Comparison of ENCODE assay signal across 24 cellular contexts in the genomic region with DNA sequence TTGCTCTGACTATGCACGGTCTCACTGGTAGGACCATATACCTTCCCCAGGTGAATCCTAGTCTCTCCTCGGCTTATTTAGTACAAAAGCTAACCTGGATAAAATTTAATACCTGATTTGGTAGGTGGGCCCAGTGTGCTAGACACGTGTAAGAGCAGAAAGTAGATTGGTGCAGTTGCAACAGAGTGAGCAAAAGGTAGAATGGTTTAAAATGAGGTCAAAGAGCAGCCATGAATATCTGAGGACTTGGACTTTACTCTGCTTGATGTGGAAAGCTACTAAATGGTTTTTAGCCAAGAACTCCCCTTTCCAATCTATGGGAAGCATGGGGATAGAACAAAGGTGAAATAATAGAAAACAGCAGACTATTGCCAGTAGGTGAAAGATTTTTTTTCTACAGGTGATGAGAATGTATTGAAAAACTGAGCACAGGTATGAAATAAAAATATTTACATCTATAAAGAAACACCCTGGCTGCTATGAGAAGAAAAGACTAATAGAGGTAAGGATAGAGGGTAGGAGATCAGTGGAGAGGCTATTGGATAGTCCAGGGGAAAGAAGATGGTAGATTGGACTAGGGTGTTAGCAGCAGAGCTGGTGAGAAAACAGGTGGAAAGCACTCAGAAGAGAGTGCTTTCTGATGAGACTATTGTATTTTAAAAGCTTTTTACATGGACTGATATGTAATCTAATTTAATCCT.
DNase-seq lines count a peak whose midpoint lies in the region; ATAC-seq, FAIRE-seq and TF ChIP-seq lines count a peak whose summit lies in the region.
"Had no signal": no experiment of that assay in that cellular context is flagged by ENCODE, and none has a peak within 500 bp of the region (broad histone marks: within the 10 kb centered on the region; RNA-seq: fewer than 3 reads in every experiment).

No MANE protein-coding gene starts in this region.

- H3K9me3 ChIP-seq in PC-3 (ENCODE audit: low read length) (no peaks in the 10 kb centered on the region), liver (ENCODE audit: control insufficient read depth in 4 of 4, low read length in 3 of 4) (no peaks in the 10 kb centered on the region), small intestine (ENCODE audit: control insufficient read depth, low read depth) (no peaks in the 10 kb centered on the region)
- H3K9me3 ChIP-seq: A549, BE2C had no signal

- TF ChIP-seq CTCF in PC-3 (conservative IDR thresholded peaks at IDR 0.05; ENCODE audit: low read depth, low read length): no peak
- no peak for TF ChIP-seq CTCF in liver (IDR thresholded peaks at IDR 0.05; ENCODE audit: low read depth, low read length, missing input control)

- peaks cover 25% of the 10 kb centered on the region for H3K27me3 Mint-ChIP-seq in activated T-helper 17 cell treated with anti-CD3 and anti-CD28 coated beads, Interleukin-2, amount 50 U/mL, for 72 hours

- ATAC-seq in PC-3 (no peak), left colon (peak; percentile 58)
- ATAC-seq in activated T-helper 17 cell treated with anti-CD3 and anti-CD28 coated beads, Interleukin-2, amount 50 U/mL, for 72 hours (replicated peaks): no peak
- ATAC-seq: A549 had no signal

- H3K4me1 ChIP-seq in PC-3 (ENCODE audit: insufficient read depth, low read length) (peaks cover 51% of the 10 kb centered on the region), liver (ENCODE audit: control insufficient read depth in 4 of 4, insufficient read depth in 4 of 4, low read length in 3 of 4) (peaks cover 4 to 28% (median 13%) of the 10 kb centered on the region in 4 donors), small intestine (ENCODE audit: control insufficient read depth in 2 of 2, insufficient read depth in 1 of 2, low read depth in 1 of 2, low read length in 1 of 2) (peaks cover 0 to 3% of the 10 kb centered on the region in 2 donors)
- H3K4me1 ChIP-seq: A549; BE2C; BLaER1 treated with 17β-estradiol and CSF1 and Interleukin-3, amounts not matched to agents 10 nM and 100 nM had no signal

- H3K4me2 ChIP-seq in PC-3 (ENCODE audit: low read length): 0 out of 2 replicates have a peak overlapping the region, but pooled peaks have one; percentile 4
- H3K4me2 ChIP-seq: A549; BLaER1 treated with 17β-estradiol and CSF1 and Interleukin-3, amounts not matched to agents 10 nM and 100 nM had no signal

- DNase-seq in PC-3 (no peak), left colon (no peak), small intestine (peak; percentile 73), SKM-1 treated with dmso at 0.1 percent for 144 hours (lab: John Stamatoyannopoulos, UW; ENCODE audit: unreplicated experiment) (no peak), NCI-H524 treated with DMSO at 0.1 percent for 48 hours (lab: John Stamatoyannopoulos, UW) (no peak)
- DNase-seq: 8988T; ACHN; AML-193; BE2C; CD4-positive, alpha-beta T cell; CD8-positive, alpha-beta memory T cell; DMS53; DMS79 treated with DMSO at 0.1 percent for 48 hours; GF-D8; H7; HCEC 1CT had no signal

- BruUV-seq in PC-3 (replicated peaks; lab: Mats Ljungman, UMichigan): no TSS peak

- no peaks in the 10 kb centered on the region for H3K79me2 ChIP-seq in PC-3 (ENCODE audit: low read length)

- TF ChIP-seq RAD21 in liver (IDR thresholded peaks at IDR 0.05): peak; percentile 38 to 46

- no peaks in the 10 kb centered on the region for H3K9me3 Mint-ChIP-seq in activated T-helper 17 cell treated with anti-CD3 and anti-CD28 coated beads, Interleukin-2, amount 50 U/mL, for 72 hours
- H3K9me3 Mint-ChIP-seq: CD4-positive, alpha-beta T cell; CD8-positive, alpha-beta memory T cell had no signal

- H4K20me1 ChIP-seq in PC-3 (ENCODE audit: low read length): no peaks in the 10 kb centered on the region
- H4K20me1 ChIP-seq: BLaER1 treated with 17β-estradiol and CSF1 and Interleukin-3, amounts not matched to agents 10 nM and 100 nM had no signal

- H3K27me3 ChIP-seq in PC-3 (ENCODE audit: low read length) (no peaks in the 10 kb centered on the region), liver (ENCODE audit: control insufficient read depth in 4 of 4, insufficient read depth in 4 of 4, low read length in 3 of 4) (no peaks in the 10 kb centered on the region), small intestine (ENCODE audit: control insufficient read depth in 2 of 2, insufficient read depth in 2 of 2, low read length in 2 of 2) (no peaks in the 10 kb centered on the region)
- H3K27me3 ChIP-seq: BLaER1 treated with 17β-estradiol and CSF1 and Interleukin-3, amounts not matched to agents 10 nM and 100 nM had no signal

- H3K4me3 ChIP-seq in PC-3 (ENCODE audit: low read length): no peak overlapping the region
- no peak overlapping the region for H3K4me3 ChIP-seq in liver (ENCODE audit: low read depth in 1 of 3, low read length in 3 of 3)
- H3K4me3 ChIP-seq in small intestine (ENCODE audit: low read depth in 1 of 2, low read length in 2 of 2): no peak overlapping the region
- H3K4me3 ChIP-seq: A549; BLaER1 treated with 17β-estradiol and CSF1 and Interleukin-3, amounts not matched to agents 10 nM and 100 nM had no signal

- intact Hi-C loops in PC-3 (cut with micrococcal nuclease): no loop called here
- intact Hi-C loops in left colon (cut with DNase I, micrococcal nuclease): no loop called here

- H3F3A ChIP-seq in PC-3 (ENCODE audit: low read length, unreplicated experiment): peaks cover 4% of the 10 kb centered on the region

- no peaks in the 10 kb centered on the region for H3K4me1 Mint-ChIP-seq in activated T-helper 17 cell treated with anti-CD3 and anti-CD28 coated beads, Interleukin-2, amount 50 U/mL, for 72 hours
- H3K4me1 Mint-ChIP-seq: CD14-positive monocyte; CD8-positive, alpha-beta memory T cell had no signal

- CTCF ChIA-PET in PC-3 (lab: Charles Lee): no interaction called here

- no peak overlapping the region for H3K27ac Mint-ChIP-seq in activated T-helper 17 cell treated with anti-CD3 and anti-CD28 coated beads, Interleukin-2, amount 50 U/mL, for 72 hours
- H3K27ac Mint-ChIP-seq: CD4-positive, alpha-beta T cell; CD8-positive, alpha-beta memory T cell had no signal

- WGBS in liver: 28% methylated on average over 3 of the region's 3 CpGs
- WGBS in small intestine, 3 donors: 25 to 52% (median 33%) methylated on average over 3 of the region's 3 CpGs

- no peak for FAIRE-seq in small intestine (lab: Jason Lieb, UNC)
- FAIRE-seq: A549, D721Med, GM12891, H1 had no signal

- no peaks in the 10 kb centered on the region for H3K9me2 ChIP-seq in PC-3 (replicated peaks; ENCODE audit: low read length)

- H2AFZ ChIP-seq in PC-3 (ENCODE audit: low read length): no peak overlapping the region

- H3K9ac ChIP-seq in PC-3 (ENCODE audit: low read length) (no peak overlapping the region), liver (ENCODE audit: low read depth in 1 of 2, low read length in 2 of 2) (peak overlapping the region in 1 of 2 donors; percentile 8)
- H3K9ac ChIP-seq: BLaER1 treated with 17β-estradiol and CSF1 and Interleukin-3, amounts not matched to agents 10 nM and 100 nM had no signal

- H3K36me3 ChIP-seq in PC-3 (ENCODE audit: low read depth, low read length) (no peaks in the 10 kb centered on the region), liver (ENCODE audit: control insufficient read depth in 4 of 4, insufficient read depth in 3 of 4, low read depth in 1 of 4, low read length in 3 of 4) (no peaks in the 10 kb centered on the region), small intestine (ENCODE audit: control insufficient read depth in 2 of 2, insufficient read depth in 2 of 2, low read length in 2 of 2) (no peaks in the 10 kb centered on the region)
- H3K36me3 ChIP-seq: BE2C; BLaER1 treated with 17β-estradiol and CSF1 and Interleukin-3, amounts not matched to agents 10 nM and 100 nM had no signal

- no peak overlapping the region for H3K4me3 Mint-ChIP-seq in activated T-helper 17 cell treated with anti-CD3 and anti-CD28 coated beads, Interleukin-2, amount 50 U/mL, for 72 hours
- H3K4me3 Mint-ChIP-seq: CD14-positive monocyte; CD4-positive, alpha-beta T cell; CD8-positive, alpha-beta memory T cell had no signal

- H3K27ac ChIP-seq in PC-3 (ENCODE audit: low read length) (peak overlapping the region; percentile 12; the same call in 1 of the 2 replicates), liver (ENCODE audit: low read depth in 1 of 2, low read length in 2 of 2) (peak overlapping the region; percentile 76 to 81), small intestine (ENCODE audit: low read depth in 1 of 2, low read length in 1 of 2) (no peak overlapping the region)
- H3K27ac ChIP-seq: A549; BLaER1 treated with 17β-estradiol and CSF1 and Interleukin-3, amounts not matched to agents 10 nM and 100 nM had no signal

- POLR2A ChIA-PET in PC-3 (lab: Charles Lee; ENCODE audit: unreplicated experiment): no interaction called here

- H3K36me3 Mint-ChIP-seq in activated T-helper 17 cell treated with anti-CD3 and anti-CD28 coated beads, Interleukin-2, amount 50 U/mL, for 72 hours (ENCODE audit: low read depth): no peaks in the 10 kb centered on the region
- H3K36me3 Mint-ChIP-seq: CD14-positive monocyte had no signal

TF ChIP-seq in liver, 16 proteins besides CTCF, POLR2A, EP300 and RAD21 (continues in another document):
- TF ChIP-seq FOXA1 (IDR thresholded peaks at IDR 0.05) (peak; percentile 33), YY1 (IDR thresholded peaks at IDR 0.05) (peak; percentile 89), TAF1 (conservative IDR thresholded peaks at IDR 0.05) (no peak)
- TF ChIP-seq, protein P1, sequence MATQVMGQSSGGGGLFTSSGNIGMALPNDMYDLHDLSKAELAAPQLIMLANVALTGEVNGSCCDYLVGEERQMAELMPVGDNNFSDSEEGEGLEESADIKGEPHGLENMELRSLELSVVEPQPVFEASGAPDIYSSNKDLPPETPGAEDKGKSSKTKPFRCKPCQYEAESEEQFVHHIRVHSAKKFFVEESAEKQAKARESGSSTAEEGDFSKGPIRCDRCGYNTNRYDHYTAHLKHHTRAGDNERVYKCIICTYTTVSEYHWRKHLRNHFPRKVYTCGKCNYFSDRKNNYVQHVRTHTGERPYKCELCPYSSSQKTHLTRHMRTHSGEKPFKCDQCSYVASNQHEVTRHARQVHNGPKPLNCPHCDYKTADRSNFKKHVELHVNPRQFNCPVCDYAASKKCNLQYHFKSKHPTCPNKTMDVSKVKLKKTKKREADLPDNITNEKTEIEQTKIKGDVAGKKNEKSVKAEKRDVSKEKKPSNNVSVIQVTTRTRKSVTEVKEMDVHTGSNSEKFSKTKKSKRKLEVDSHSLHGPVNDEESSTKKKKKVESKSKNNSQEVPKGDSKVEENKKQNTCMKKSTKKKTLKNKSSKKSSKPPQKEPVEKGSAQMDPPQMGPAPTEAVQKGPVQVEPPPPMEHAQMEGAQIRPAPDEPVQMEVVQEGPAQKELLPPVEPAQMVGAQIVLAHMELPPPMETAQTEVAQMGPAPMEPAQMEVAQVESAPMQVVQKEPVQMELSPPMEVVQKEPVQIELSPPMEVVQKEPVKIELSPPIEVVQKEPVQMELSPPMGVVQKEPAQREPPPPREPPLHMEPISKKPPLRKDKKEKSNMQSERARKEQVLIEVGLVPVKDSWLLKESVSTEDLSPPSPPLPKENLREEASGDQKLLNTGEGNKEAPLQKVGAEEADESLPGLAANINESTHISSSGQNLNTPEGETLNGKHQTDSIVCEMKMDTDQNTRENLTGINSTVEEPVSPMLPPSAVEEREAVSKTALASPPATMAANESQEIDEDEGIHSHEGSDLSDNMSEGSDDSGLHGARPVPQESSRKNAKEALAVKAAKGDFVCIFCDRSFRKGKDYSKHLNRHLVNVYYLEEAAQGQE (IDR thresholded peaks at IDR 0.05): peak; percentile 65

Comparison
In these comparisons a context has a peak if more than half of its experiments do, and no peak if none do; other contexts are left out.
1. H3K27ac ChIP-seq: peak in PC-3 (single experiment) and liver (2 of 2); none in small intestine (0 of 2).